Comparison of ENCODE assay signal across 20 cellular contexts in genomic region chr18:48098538-48098937, GRCh38.
"Had no signal": no experiment of that assay in that cellular context is flagged by ENCODE, and none has a peak within 500 bp of the region (broad histone marks: within the 10 kb centered on the region; RNA-seq: fewer than 3 reads in every experiment).

No MANE protein-coding gene starts in this region.

- H3K36me3 ChIP-seq: heart left ventricle, right lobe of liver, stomach had no signal

- H3K27me3 Mint-ChIP-seq: type B pancreatic cell had no signal

- H3K27ac Mint-ChIP-seq: activated B cell treated with CpG ODN at 0.5 μM for 24 hours; activated CD4-positive, alpha-beta memory T cell treated with anti-CD3 and anti-CD28 coated beads, Interleukin-2, amount 10 ng/mL, durations not matched to agents 7 days and 5 days; activated CD8-positive, alpha-beta memory T cell treated with anti-CD3 and anti-CD28 coated beads, Interleukin-2, amount 10 ng/mL, durations not matched to agents 7 days and 5 days; activated naive CD4-positive, alpha-beta T cell treated with anti-CD3 and anti-CD28 coated beads for 36 hours; activated T-helper 2 cell treated with anti-CD3 and anti-CD28 coated beads, Interferon-gamma antibody, Interleukin-2, Interleukin-4, amounts not matched to agents 10 μg/mL and 5 μg/mL and 100 μg/mL, durations not matched to agents 14 hours and 24 hours and 36 hours; effector memory CD8-positive, alpha-beta T cell; natural killer cell; stimulated activated effector memory CD8-positive, alpha-beta T cell treated with anti-CD3 and anti-CD28 coated beads, Interleukin-12 subunit alpha, Interleukin-12 subunit beta, amount 100 ng/mL, for 72 hours; T-cell; type B pancreatic cell had no signal

- H3K4me1 ChIP-seq: body of pancreas, parathyroid adenoma, right lobe of liver had no signal

- H3K9me3 Mint-ChIP-seq: activated B cell treated with CpG ODN at 0.5 μM for 24 hours; activated CD4-positive, alpha-beta memory T cell treated with anti-CD3 and anti-CD28 coated beads, Interleukin-2, amount 10 ng/mL, durations not matched to agents 7 days and 5 days; activated naive CD4-positive, alpha-beta T cell treated with anti-CD3 and anti-CD28 coated beads for 36 hours; activated T-helper 2 cell treated with anti-CD3 and anti-CD28 coated beads, Interferon-gamma antibody, Interleukin-2, Interleukin-4, amounts not matched to agents 10 μg/mL and 5 μg/mL and 100 μg/mL, durations not matched to agents 14 hours and 24 hours and 36 hours; effector memory CD8-positive, alpha-beta T cell; natural killer cell; stimulated activated effector memory CD8-positive, alpha-beta T cell treated with anti-CD3 and anti-CD28 coated beads, Interleukin-12 subunit alpha, Interleukin-12 subunit beta, amount 100 ng/mL, for 72 hours; T-cell; type B pancreatic cell had no signal

- H3K27me3 ChIP-seq: body of pancreas, heart left ventricle, right lobe of liver, stomach had no signal

- H3K4me1 Mint-ChIP-seq: activated B cell treated with CpG ODN at 0.5 μM for 24 hours; activated CD4-positive, alpha-beta memory T cell treated with anti-CD3 and anti-CD28 coated beads, Interleukin-2, amount 10 ng/mL, durations not matched to agents 7 days and 5 days; activated CD8-positive, alpha-beta memory T cell treated with anti-CD3 and anti-CD28 coated beads, Interleukin-2, amount 10 ng/mL, durations not matched to agents 7 days and 5 days; natural killer cell; stimulated activated effector memory CD8-positive, alpha-beta T cell treated with anti-CD3 and anti-CD28 coated beads, Interleukin-12 subunit alpha, Interleukin-12 subunit beta, amount 100 ng/mL, for 72 hours; T-cell had no signal

- H3K4me3 Mint-ChIP-seq: activated B cell treated with CpG ODN at 0.5 μM for 24 hours; activated CD4-positive, alpha-beta memory T cell treated with anti-CD3 and anti-CD28 coated beads, Interleukin-2, amount 10 ng/mL, durations not matched to agents 7 days and 5 days; activated CD8-positive, alpha-beta memory T cell treated with anti-CD3 and anti-CD28 coated beads, Interleukin-2, amount 10 ng/mL, durations not matched to agents 7 days and 5 days; activated naive CD4-positive, alpha-beta T cell treated with anti-CD3 and anti-CD28 coated beads for 36 hours; effector memory CD8-positive, alpha-beta T cell; natural killer cell; stimulated activated effector memory CD8-positive, alpha-beta T cell treated with anti-CD3 and anti-CD28 coated beads, Interleukin-12 subunit alpha, Interleukin-12 subunit beta, amount 100 ng/mL, for 72 hours; T-cell; type B pancreatic cell had no signal

- H3K9me3 ChIP-seq: body of pancreas, heart left ventricle, right lobe of liver, stomach had no signal

- H3K27ac ChIP-seq: body of pancreas, parathyroid adenoma, right lobe of liver, stomach had no signal

- ATAC-seq: activated CD8-positive, alpha-beta memory T cell treated with anti-CD3 and anti-CD28 coated beads, Interleukin-2, amount 10 ng/mL, durations not matched to agents 7 days and 5 days; body of pancreas; effector memory CD8-positive, alpha-beta T cell; natural killer cell; right lobe of liver; stimulated activated effector memory CD8-positive, alpha-beta T cell treated with anti-CD3 and anti-CD28 coated beads, Interleukin-12 subunit alpha, Interleukin-12 subunit beta, amount 100 ng/mL, for 72 hours; T-cell had no signal

- DNase-seq: activated B cell treated with CpG ODN at 0.5 μM for 24 hours; activated CD4-positive, alpha-beta memory T cell treated with anti-CD3 and anti-CD28 coated beads, Interleukin-2, amount 10 ng/mL, durations not matched to agents 7 days and 5 days; activated CD4-positive, alpha-beta T cell treated with anti-CD3 and anti-CD28 coated beads for 48 hours; activated CD8-positive, alpha-beta memory T cell treated with anti-CD3 and anti-CD28 coated beads, Interleukin-2, amount 10 ng/mL, durations not matched to agents 7 days and 5 days; activated naive CD4-positive, alpha-beta T cell treated with anti-CD3 and anti-CD28 coated beads for 36 hours; activated T-cell treated with anti-CD3 and anti-CD28 coated beads, Interleukin-2, amount 50 U/mL, for 1 hour; body of pancreas; caudate nucleus; effector memory CD8-positive, alpha-beta T cell; heart left ventricle; mesenchymal stem cell; natural killer cell; right lobe of liver; stimulated activated CD4-positive, alpha-beta T cell treated with anti-CD3 and anti-CD28 coated beads, Interleukin-4, amount 100 ng/mL, for 24 hours; stomach; T-cell had no signal

- H3K36me3 Mint-ChIP-seq: activated CD8-positive, alpha-beta memory T cell treated with anti-CD3 and anti-CD28 coated beads, Interleukin-2, amount 10 ng/mL, durations not matched to agents 7 days and 5 days; natural killer cell; stimulated activated effector memory CD8-positive, alpha-beta T cell treated with anti-CD3 and anti-CD28 coated beads, Interleukin-12 subunit alpha, Interleukin-12 subunit beta, amount 100 ng/mL, for 72 hours; T-cell; type B pancreatic cell had no signal

- H3K4me3 ChIP-seq: body of pancreas, heart left ventricle, right lobe of liver, stomach had no signal
